In the genomic region with DNA sequence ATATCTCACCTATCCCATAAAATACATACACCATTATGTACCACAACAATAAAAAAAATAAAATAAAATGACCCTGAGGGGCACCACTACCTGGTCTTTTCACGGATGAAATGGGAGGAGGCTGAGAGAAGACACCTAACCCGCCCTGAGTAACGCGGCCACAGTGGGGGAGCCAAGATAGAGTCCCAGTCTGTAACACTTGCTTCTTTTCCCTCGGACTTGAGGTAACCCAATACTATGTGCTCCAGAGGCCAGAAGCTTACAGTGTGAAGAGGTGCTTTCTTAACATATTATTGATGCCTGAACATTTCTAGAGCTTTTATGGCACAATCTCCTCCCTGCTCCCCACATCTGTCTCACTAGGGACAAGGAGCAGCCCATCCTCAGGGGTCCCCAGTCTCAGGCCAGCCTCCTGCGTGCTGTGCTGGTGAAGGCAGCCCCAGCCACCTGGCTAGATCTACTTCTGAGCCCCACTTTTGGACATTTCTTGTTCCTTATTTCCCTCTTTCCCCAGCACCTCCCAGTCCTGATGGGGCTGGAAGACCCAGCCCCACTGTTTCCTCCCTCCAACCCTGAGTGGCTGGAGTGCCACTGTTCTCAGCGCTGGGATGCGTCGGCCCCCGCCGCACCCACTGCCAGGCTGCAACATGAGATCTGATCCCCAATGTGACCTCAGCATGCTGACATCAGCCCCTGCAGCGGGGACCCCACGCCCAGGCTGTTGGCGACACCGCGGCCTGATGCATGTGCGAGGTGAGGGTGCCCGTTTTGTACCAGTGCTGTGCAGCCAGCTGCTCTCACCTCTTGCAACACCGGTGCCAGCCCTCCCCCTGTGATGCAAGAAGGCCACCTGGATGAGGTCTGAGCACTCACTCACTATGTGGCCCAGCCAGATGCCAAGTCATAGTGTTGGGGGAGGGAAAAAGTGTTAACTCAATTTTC, we compare ENCODE assay signal across 16 cellular contexts.
A peak's percentile ranks its signal among the peaks of the same experiment; 100 is the strongest.
DNase-seq lines count a peak whose midpoint lies in the region; ATAC-seq, FAIRE-seq and TF ChIP-seq lines count a peak whose summit lies in the region.
"Had no signal": no experiment of that assay in that cellular context is flagged by ENCODE, and none has a peak within 500 bp of the region (broad histone marks: within the 10 kb centered on the region; RNA-seq: fewer than 3 reads in every experiment).

No MANE protein-coding gene starts in this region.

- H3K4me1 ChIP-seq in SJCRH30: peaks cover 13% of the 10 kb centered on the region
- no peaks in the 10 kb centered on the region for H3K4me1 ChIP-seq in right lobe of liver
- H3K4me1 ChIP-seq in small intestine (ENCODE audit: control insufficient read depth in 2 of 2, insufficient read depth in 1 of 2, low read depth in 1 of 2, low read length in 1 of 2): no peaks in the 10 kb centered on the region

- intact Hi-C loops in Right ventricle myocardium inferior (cut with DNase I): no loop called here
- intact Hi-C loops in left ventricle myocardium superior (cut with micrococcal nuclease): no loop called here
- intact Hi-C loops in right lobe of liver (cut with DNase I): loop anchor here in 1 of 2 donors (10.0 kb wide), 1 partner anchor 277 kb away; no protein-coding TSS in a partner anchor

- H3K27me3 ChIP-seq in SJCRH30 (no peaks in the 10 kb centered on the region), right lobe of liver (no peaks in the 10 kb centered on the region), MG63 (no peaks in the 10 kb centered on the region), small intestine (ENCODE audit: control insufficient read depth in 2 of 2, insufficient read depth in 2 of 2, low read length in 2 of 2) (no peaks in the 10 kb centered on the region)
- H3K27me3 ChIP-seq: right atrium auricular region had no signal

- DNase-seq in Right ventricle myocardium inferior (ENCODE audit: missing footprints) (peak; percentile 60), left ventricle myocardium superior (no peak), SJCRH30 (peak; percentile 45 to 62), right lobe of liver (peak in 2 of 3 donors; percentile 35 to 55), MG63 (no peak), small intestine (no peak)
- no peak for DNase-seq in activated CD4-positive, alpha-beta T cell treated with anti-CD3 and anti-CD28 coated beads, Interleukin-2, amount 50 U/mL, for 1 hour
- DNase-seq: activated CD4-positive, alpha-beta T cell treated with anti-CD3 and anti-CD28 coated beads for 48 hours; left ventricle myocardium inferior; naive thymus-derived CD4-positive, alpha-beta T cell; NCI-H524 treated with DMSO at 0.1 percent for 48 hours; stimulated activated CD4-positive, alpha-beta T cell treated with anti-CD3 and anti-CD28 coated beads, Interleukin-2, amount 100 ng/mL, for 48 hours had no signal

- WGBS in right lobe of liver (ENCODE audit: insufficient coverage, low coverage, low lambda C conversion rate, missing lambda C conversion rate): 42% methylated on average over 11 of the region's 19 CpGs
- WGBS in small intestine, 3 donors: 60 to 62% (median 62%) methylated on average over 18 to 19 of the region's 19 CpGs

- TF ChIP-seq CTCF in right lobe of liver (IDR thresholded peaks at IDR 0.05): no peak

- no peak for TF ChIP-seq POLR2A in right lobe of liver (IDR thresholded peaks at IDR 0.05)

- H3K36me3 ChIP-seq in SJCRH30 (no peaks in the 10 kb centered on the region), right lobe of liver (no peaks in the 10 kb centered on the region), MG63 (no peaks in the 10 kb centered on the region), small intestine (ENCODE audit: control insufficient read depth in 2 of 2, insufficient read depth in 2 of 2, low read length in 2 of 2) (no peaks in the 10 kb centered on the region)
- H3K36me3 ChIP-seq: left ventricle myocardium inferior, right atrium auricular region had no signal

- ATAC-seq in Right ventricle myocardium inferior: no peak
- no peak for ATAC-seq in left ventricle myocardium superior
- peak; percentile 48 to 60 (median 60) for ATAC-seq in right lobe of liver
- ATAC-seq in GM21529 (IDR thresholded peaks at IDR 0.05; ENCODE audit: unreplicated experiment): no peak
- ATAC-seq: naive thymus-derived CD4-positive, alpha-beta T cell had no signal

- no peak overlapping the region for H3K27ac ChIP-seq in SJCRH30
- no peak overlapping the region for H3K27ac ChIP-seq in right lobe of liver
- H3K27ac ChIP-seq in small intestine (ENCODE audit: low read depth in 1 of 2, low read length in 1 of 2): no peak overlapping the region
- H3K27ac ChIP-seq: left ventricle myocardium inferior, right atrium auricular region had no signal

- no peaks in the 10 kb centered on the region for H3K9me3 ChIP-seq in SJCRH30 (replicated peaks)
- no peaks in the 10 kb centered on the region for H3K9me3 ChIP-seq in right lobe of liver
- H3K9me3 ChIP-seq in MG63: no peaks in the 10 kb centered on the region
- no peaks in the 10 kb centered on the region for H3K9me3 ChIP-seq in small intestine (ENCODE audit: control insufficient read depth, low read depth)
- H3K9me3 ChIP-seq: left ventricle myocardium inferior, right atrium auricular region had no signal

- FAIRE-seq in small intestine (lab: Jason Lieb, UNC): no peak
- FAIRE-seq: G401.6, GM12892 had no signal

- H3K4me3 ChIP-seq in SJCRH30: no peak overlapping the region
- H3K4me3 ChIP-seq in right lobe of liver: no peak overlapping the region
- no peak overlapping the region for H3K4me3 ChIP-seq in MG63
- H3K4me3 ChIP-seq in small intestine (ENCODE audit: low read depth in 1 of 2, low read length in 2 of 2): no peak overlapping the region
- H3K4me3 ChIP-seq: left ventricle myocardium inferior, right atrium auricular region had no signal

Comparison
In these comparisons a context has a peak if more than half of its experiments do, and no peak if none do; other contexts are left out.
1. DNase-seq: peak in Right ventricle myocardium inferior (single experiment), SJCRH30 (2 of 2) and right lobe of liver (2 of 3); none in left ventricle myocardium superior (single experiment), MG63 (single experiment), activated CD4-positive, alpha-beta T cell treated with anti-CD3 and anti-CD28 coated beads, Interleukin-2, amount 50 U/mL, for 1 hour (single experiment) and small intestine (single experiment).
2. ATAC-seq: peak in right lobe of liver (4 of 4); none in Right ventricle myocardium inferior (single experiment), left ventricle myocardium superior (single experiment) and GM21529 (single experiment).